Comparison of ENCODE assay signal across 15 cellular contexts in genomic region chr6:114058435-114058834, GRCh38.
"Had no signal": no experiment of that assay in that cellular context is flagged by ENCODE, and none has a peak within 500 bp of the region (broad histone marks: within the 10 kb centered on the region; RNA-seq: fewer than 3 reads in every experiment).

No MANE protein-coding gene starts in this region.

- ATAC-seq: heart right ventricle; left colon; lower lobe of right lung; natural killer cell; stimulated activated naive B cell treated with anti-CD40 and anti-IgM and Interleukin-4, amounts not matched to agents 10 μg/mL and 1 μg/mL and 100 μg/mL, for 72 hours; upper lobe of right lung had no signal

- H3K9me3 ChIP-seq: heart right ventricle, lower lobe of right lung, prostate gland, testis, upper lobe of right lung had no signal

- H3K27ac ChIP-seq: epithelial cell of prostate, heart right ventricle, lower lobe of right lung, prostate gland, testis, upper lobe of right lung had no signal

- H3K4me3 ChIP-seq: heart right ventricle, lower lobe of right lung, prostate gland, testis, upper lobe of right lung had no signal

- H3K27ac Mint-ChIP-seq: activated CD4-positive, alpha-beta memory T cell treated with anti-CD3 and anti-CD28 coated beads for 36 hours; activated naive CD4-positive, alpha-beta T cell treated with anti-CD3 and anti-CD28 coated beads, Interleukin-2, amount 10 ng/mL, durations not matched to agents 7 days and 5 days; natural killer cell; stimulated activated naive B cell treated with anti-CD40 and anti-IgM and Interleukin-4, amounts not matched to agents 10 μg/mL and 1 μg/mL and 100 μg/mL, for 72 hours had no signal

- H3K4me1 Mint-ChIP-seq: activated naive CD4-positive, alpha-beta T cell treated with anti-CD3 and anti-CD28 coated beads, Interleukin-2, amount 10 ng/mL, durations not matched to agents 7 days and 5 days; natural killer cell; stimulated activated naive B cell treated with anti-CD40 and anti-IgM and Interleukin-4, amounts not matched to agents 10 μg/mL and 1 μg/mL and 100 μg/mL, for 72 hours had no signal

- H3K9me3 Mint-ChIP-seq: activated CD4-positive, alpha-beta memory T cell treated with anti-CD3 and anti-CD28 coated beads for 36 hours; activated naive CD4-positive, alpha-beta T cell treated with anti-CD3 and anti-CD28 coated beads, Interleukin-2, amount 10 ng/mL, durations not matched to agents 7 days and 5 days; natural killer cell; stimulated activated naive B cell treated with anti-CD40 and anti-IgM and Interleukin-4, amounts not matched to agents 10 μg/mL and 1 μg/mL and 100 μg/mL, for 72 hours had no signal

- H3K27me3 Mint-ChIP-seq: activated CD4-positive, alpha-beta memory T cell treated with anti-CD3 and anti-CD28 coated beads for 36 hours; activated naive CD4-positive, alpha-beta T cell treated with anti-CD3 and anti-CD28 coated beads, Interleukin-2, amount 10 ng/mL, durations not matched to agents 7 days and 5 days; stimulated activated naive B cell treated with anti-CD40 and anti-IgM and Interleukin-4, amounts not matched to agents 10 μg/mL and 1 μg/mL and 100 μg/mL, for 72 hours had no signal

- H3K4me3 Mint-ChIP-seq: activated CD4-positive, alpha-beta memory T cell treated with anti-CD3 and anti-CD28 coated beads for 36 hours; activated naive CD4-positive, alpha-beta T cell treated with anti-CD3 and anti-CD28 coated beads, Interleukin-2, amount 10 ng/mL, durations not matched to agents 7 days and 5 days; natural killer cell; stimulated activated naive B cell treated with anti-CD40 and anti-IgM and Interleukin-4, amounts not matched to agents 10 μg/mL and 1 μg/mL and 100 μg/mL, for 72 hours had no signal

- H3K36me3 ChIP-seq: heart right ventricle, lower lobe of right lung, prostate gland, upper lobe of right lung had no signal

- DNase-seq: activated CD4-positive, alpha-beta memory T cell treated with anti-CD3 and anti-CD28 coated beads for 36 hours; activated CD4-positive, alpha-beta T cell treated with anti-CD3 and anti-CD28 coated beads for 48 hours; activated effector memory CD4-positive, alpha-beta T cell treated with anti-CD3 and anti-CD28 coated beads, Interleukin-2, amount 50 U/mL, for 16 hours; activated naive CD4-positive, alpha-beta T cell treated with anti-CD3 and anti-CD28 coated beads, Interleukin-2, amount 10 ng/mL, durations not matched to agents 7 days and 5 days; heart right ventricle; left colon; lower lobe of right lung; natural killer cell; stimulated activated CD4-positive, alpha-beta T cell treated with anti-CD3 and anti-CD28 coated beads, Interleukin-2, amount 100 ng/mL, for 48 hours; stimulated activated CD8-positive, alpha-beta memory T cell treated with anti-CD3 and anti-CD28 coated beads, Interleukin-4, amount 100 ng/mL, for 48 hours; stimulated activated naive B cell treated with anti-CD40 and anti-IgM and Interleukin-4, amounts not matched to agents 10 μg/mL and 1 μg/mL and 100 μg/mL, for 72 hours; testis; upper lobe of right lung had no signal

- H3K36me3 Mint-ChIP-seq: activated CD4-positive, alpha-beta memory T cell treated with anti-CD3 and anti-CD28 coated beads for 36 hours; activated naive CD4-positive, alpha-beta T cell treated with anti-CD3 and anti-CD28 coated beads, Interleukin-2, amount 10 ng/mL, durations not matched to agents 7 days and 5 days; natural killer cell; stimulated activated naive B cell treated with anti-CD40 and anti-IgM and Interleukin-4, amounts not matched to agents 10 μg/mL and 1 μg/mL and 100 μg/mL, for 72 hours had no signal

- H3K4me1 ChIP-seq: heart right ventricle, lower lobe of right lung, prostate gland, testis, upper lobe of right lung had no signal

- H3K27me3 ChIP-seq: heart right ventricle, testis, upper lobe of right lung had no signal
